In genomic region chr13:90974249-90974954, GRCh38 we compare ENCODE assay signal across 20 cellular contexts.
"Had no signal": no experiment of that assay in that cellular context is flagged by ENCODE, and none has a peak within 500 bp of the region (broad histone marks: within the 10 kb centered on the region; RNA-seq: fewer than 3 reads in every experiment).

No MANE protein-coding gene starts in this region.

- H3K9me3 Mint-ChIP-seq: activated CD4-positive, alpha-beta memory T cell treated with anti-CD3 and anti-CD28 coated beads, Interleukin-2, amount 10 ng/mL, durations not matched to agents 7 days and 5 days; activated T-cell treated with anti-CD3 and anti-CD28 coated beads, Interleukin-2, amount 50 U/mL, for 24 hours; endodermal cell had no signal

- H3K79me2 ChIP-seq: hepatocyte had no signal

- H2AFZ ChIP-seq: hepatocyte had no signal

- DNase-seq: activated CD4-positive, alpha-beta memory T cell treated with anti-CD3 and anti-CD28 coated beads, Interleukin-2, amount 10 ng/mL, durations not matched to agents 7 days and 5 days; activated CD4-positive, alpha-beta T cell treated with anti-CD3 and anti-CD28 coated beads for 36 hours; activated naive CD4-positive, alpha-beta T cell treated with anti-CD3 and anti-CD28 coated beads for 36 hours; activated T-cell treated with anti-CD3 and anti-CD28 coated beads, Interleukin-2, amount 50 U/mL, for 24 hours; anterior cingulate cortex; central memory CD4-positive, alpha-beta T cell; endodermal cell; foreskin keratinocyte; left lung; nucleus accumbens; stimulated activated naive CD4-positive, alpha-beta T cell; thyroid gland had no signal

- H3K9me3 ChIP-seq: left lung, thyroid gland had no signal

- H3K27ac Mint-ChIP-seq: activated CD4-positive, alpha-beta memory T cell treated with anti-CD3 and anti-CD28 coated beads, Interleukin-2, amount 10 ng/mL, durations not matched to agents 7 days and 5 days; activated CD4-positive, alpha-beta T cell treated with anti-CD3 and anti-CD28 coated beads for 36 hours; activated naive CD4-positive, alpha-beta T cell treated with anti-CD3 and anti-CD28 coated beads for 36 hours; activated T-cell treated with anti-CD3 and anti-CD28 coated beads, Interleukin-2, amount 50 U/mL, for 24 hours; brain; endodermal cell; mesothelial cell of epicardium; natural killer cell treated with Interleukin-12 subunit alpha and Interleukin-12 subunit beta and Interleukin-15 and Interleukin-18, amount 100 ng/mL, for 72 hours; T-helper 2 cell treated with Interferon-gamma antibody and Interleukin-4, amounts not matched to agents 5 μg/mL and 100 μg/mL, for 36 hours had no signal

- H3K4me1 Mint-ChIP-seq: activated CD4-positive, alpha-beta memory T cell treated with anti-CD3 and anti-CD28 coated beads, Interleukin-2, amount 10 ng/mL, durations not matched to agents 7 days and 5 days; activated CD4-positive, alpha-beta T cell treated with anti-CD3 and anti-CD28 coated beads for 36 hours; brain had no signal

- H3K4me3 Mint-ChIP-seq: activated CD4-positive, alpha-beta memory T cell treated with anti-CD3 and anti-CD28 coated beads, Interleukin-2, amount 10 ng/mL, durations not matched to agents 7 days and 5 days; activated CD4-positive, alpha-beta T cell treated with anti-CD3 and anti-CD28 coated beads for 36 hours; activated naive CD4-positive, alpha-beta T cell treated with anti-CD3 and anti-CD28 coated beads for 36 hours; activated T-cell treated with anti-CD3 and anti-CD28 coated beads, Interleukin-2, amount 50 U/mL, for 24 hours; brain; endodermal cell; mesothelial cell of epicardium; natural killer cell treated with Interleukin-12 subunit alpha and Interleukin-12 subunit beta and Interleukin-15 and Interleukin-18, amount 100 ng/mL, for 72 hours; T-helper 2 cell treated with Interferon-gamma antibody and Interleukin-4, amounts not matched to agents 5 μg/mL and 100 μg/mL, for 36 hours had no signal

- H3K27me3 ChIP-seq: foreskin keratinocyte, hepatocyte, left lung, thyroid gland had no signal

- ATAC-seq: activated CD4-positive, alpha-beta T cell treated with anti-CD3 and anti-CD28 coated beads for 36 hours; foreskin keratinocyte; left lung; natural killer cell treated with Interleukin-12 subunit alpha and Interleukin-12 subunit beta and Interleukin-15 and Interleukin-18, amount 100 ng/mL, for 72 hours; sciatic nerve had no signal

- H3K27ac ChIP-seq: epithelial cell of prostate, foreskin keratinocyte, hepatocyte, left lung, thyroid gland had no signal

- H3K36me3 Mint-ChIP-seq: brain, mesothelial cell of epicardium had no signal

- H3K27me3 Mint-ChIP-seq: activated CD4-positive, alpha-beta memory T cell treated with anti-CD3 and anti-CD28 coated beads, Interleukin-2, amount 10 ng/mL, durations not matched to agents 7 days and 5 days; activated CD4-positive, alpha-beta T cell treated with anti-CD3 and anti-CD28 coated beads for 36 hours; activated T-cell treated with anti-CD3 and anti-CD28 coated beads, Interleukin-2, amount 50 U/mL, for 24 hours; natural killer cell treated with Interleukin-12 subunit alpha and Interleukin-12 subunit beta and Interleukin-15 and Interleukin-18, amount 100 ng/mL, for 72 hours had no signal

- H3K36me3 ChIP-seq: left lung, thyroid gland had no signal

- H3K4me3 ChIP-seq: hepatocyte, left lung, smooth muscle cell, thyroid gland had no signal

- H3K4me2 ChIP-seq: hepatocyte, smooth muscle cell had no signal
